ENCODE assay signal across 8 cellular contexts in the genomic region with DNA sequence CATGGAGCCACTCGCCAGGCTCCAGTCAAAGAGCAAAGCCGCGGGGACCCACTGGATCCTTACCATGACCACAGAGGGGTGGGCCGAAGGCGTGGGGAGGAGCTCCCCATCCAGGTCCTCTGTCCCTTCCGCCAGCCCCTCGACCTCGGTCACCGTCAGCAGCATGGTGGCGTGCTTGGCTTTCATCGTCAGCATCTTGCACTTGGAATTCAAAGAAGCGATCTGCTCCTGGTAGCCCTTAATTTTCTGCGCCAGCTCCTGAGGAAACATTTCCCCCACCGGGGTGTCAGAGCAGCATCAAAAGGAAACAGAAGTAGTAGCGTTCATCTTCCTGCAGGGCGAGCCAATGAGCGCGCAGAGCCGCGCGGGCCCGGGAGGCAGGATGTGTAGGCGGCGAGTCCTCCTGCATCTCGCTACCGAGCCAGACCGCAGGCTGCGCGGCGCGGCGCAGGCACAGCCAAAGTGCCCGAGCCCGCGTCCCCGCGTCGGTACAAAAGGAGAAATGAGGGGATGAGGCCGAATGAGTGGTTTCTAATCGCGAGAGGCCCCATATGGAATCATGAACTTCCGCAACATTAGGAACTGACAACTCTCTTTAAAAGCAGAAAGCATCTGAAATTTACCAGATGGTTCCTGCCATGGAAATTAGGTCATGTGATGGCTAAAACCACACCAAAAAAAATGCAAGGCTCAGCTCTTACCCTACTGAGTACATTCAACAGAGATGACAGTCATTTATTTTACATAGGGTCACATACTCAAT.
A peak's percentile ranks its signal among the peaks of the same experiment; 100 is the strongest.
DNase-seq lines count a peak whose midpoint lies in the region; ATAC-seq and TF ChIP-seq lines count a peak whose summit lies in the region.

No MANE protein-coding gene starts in this region.

- TF ChIP-seq CTCF in gastroesophageal sphincter (IDR thresholded peaks at IDR 0.05) = peak; percentile 54 to 76 (median 69)

- no peak for TF ChIP-seq EP300 in gastroesophageal sphincter (IDR thresholded peaks at IDR 0.05)

- peak overlapping the region; percentile 89 for H3K18ac ChIP-seq in neuronal stem cell (ENCODE audit: low read length)

- TF ChIP-seq POLR2A in gastroesophageal sphincter (IDR thresholded peaks at IDR 0.05) = peak in 1 of 2 donors; percentile 39

- H3K36me3 ChIP-seq in gastroesophageal sphincter (peaks cover 0 to 12% of the 10 kb centered on the region in 2 donors), neuronal stem cell (replicated peaks in 1 of 2; ENCODE audit: control insufficient read depth in 2 of 2, insufficient read depth in 2 of 2, low read length in 2 of 2) (no peaks in the 10 kb centered on the region), subcutaneous abdominal adipose tissue (ENCODE audit: control insufficient read depth in 5 of 5, insufficient read depth in 5 of 5, low read length in 5 of 5) (peaks cover 7 to 16% (median 12%) of the 10 kb centered on the region in 5 donors)

- H2AFZ ChIP-seq in neuronal stem cell (ENCODE audit: low read length) = peak overlapping the region; percentile 86

- WGBS in gastroesophageal sphincter (ENCODE audit: low coverage in 1 of 2), 2 donors = 0 to 2% methylated on average over 4 to 24 of the region's 42 CpGs
- no CpG with 5 or more reads among the region's 42 CpGs for WGBS in neuronal stem cell (ENCODE audit: extremely low coverage in 2 of 2, insufficient read length in 2 of 2, insufficient replicate concordance in 1 of 2), 2 donors

- H2AK5ac ChIP-seq in neuronal stem cell (ENCODE audit: low read depth, low read length) = no peak overlapping the region

- peak overlapping the region; percentile 73 for H3K4me3 ChIP-seq in Jurkat, Clone E6-1 (ENCODE audit: low read length)
- H3K4me3 ChIP-seq in gastroesophageal sphincter (peak overlapping the region; percentile 58 to 59), neuronal stem cell (ENCODE audit: low read length in 2 of 2) (peak overlapping the region; percentile 53 to 84), subcutaneous abdominal adipose tissue (ENCODE audit: low read depth in 1 of 5, low read length in 5 of 5) (peak overlapping the region; percentile 76 to 95 (median 78))

- peak; percentile 81 for DNase-seq in DMS79 treated with DMSO at 0.1 percent for 48 hours (lab: John Stamatoyannopoulos, UW)
- DNase-seq in Jurkat, Clone E6-1 (ENCODE audit: low read depth, low spot score) = peak; percentile 87
- DNase-seq in SIG-M5 (lab: John Stamatoyannopoulos, UW) = peak; percentile 11
- peak; percentile 56 to 82 (median 76) for DNase-seq in activated naive CD4-positive, alpha-beta T cell (lab: John Stamatoyannopoulos, UW)
- peak; percentile 76 for DNase-seq in neuronal stem cell (ENCODE audit: low spot score)

- ATAC-seq in GM21717 (IDR thresholded peaks at IDR 0.05; ENCODE audit: unreplicated experiment) (peak; percentile 91), gastroesophageal sphincter (peak; percentile 95)

- peak overlapping the region; percentile 53 for H2BK5ac ChIP-seq in neuronal stem cell (ENCODE audit: low read length)

- peak overlapping the region; percentile 88 for H3K9ac ChIP-seq in neuronal stem cell (ENCODE audit: low read depth, low read length, poor library complexity)
- peak overlapping the region in 4 of 5 donors; percentile 39 to 76 (median 65) for H3K9ac ChIP-seq in subcutaneous abdominal adipose tissue (ENCODE audit: low read length in 5 of 5)

- peak overlapping the region; percentile 86 for H3K4me2 ChIP-seq in neuronal stem cell (ENCODE audit: insufficient read depth, low read length, poor library complexity, severe bottlenecking)

- no peak overlapping the region for H2BK12ac ChIP-seq in neuronal stem cell (ENCODE audit: low read length)

- H2BK120ac ChIP-seq in neuronal stem cell (ENCODE audit: low read depth, low read length) = peak overlapping the region; percentile 93

- no peaks in the 10 kb centered on the region for H3K27me3 ChIP-seq in gastroesophageal sphincter
- H3K27me3 ChIP-seq in neuronal stem cell (ENCODE audit: control insufficient read depth in 3 of 3, insufficient read depth in 3 of 3, low read depth in 1 of 3, low read length in 3 of 3) = no peaks in the 10 kb centered on the region
- no peaks in the 10 kb centered on the region for H3K27me3 ChIP-seq in subcutaneous abdominal adipose tissue (ENCODE audit: control insufficient read depth in 5 of 5, insufficient read depth in 4 of 5, low read length in 5 of 5)

- peak overlapping the region; percentile 75 for H2BK15ac ChIP-seq in neuronal stem cell (ENCODE audit: low read length)

- H3K9me3 ChIP-seq in gastroesophageal sphincter (no peaks in the 10 kb centered on the region), neuronal stem cell (replicated peaks in 1 of 2; ENCODE audit: control insufficient read depth in 2 of 2, insufficient read depth in 1 of 2, low read depth in 1 of 2, low read length in 2 of 2) (no peaks in the 10 kb centered on the region), subcutaneous abdominal adipose tissue (ENCODE audit: control insufficient read depth in 5 of 5, low read length in 5 of 5) (no peaks in the 10 kb centered on the region)

- H4K91ac ChIP-seq in neuronal stem cell (ENCODE audit: low read depth, low read length, poor library complexity) = no peak overlapping the region

- H3K4ac ChIP-seq in neuronal stem cell (ENCODE audit: low read length) = no peak overlapping the region

- H4K8ac ChIP-seq in neuronal stem cell (ENCODE audit: low read depth, low read length) = peak overlapping the region; percentile 43

- H3K23ac ChIP-seq in neuronal stem cell (ENCODE audit: low read depth, low read length, poor library complexity) = no peak overlapping the region

- peak overlapping the region; percentile 56 for H3K14ac ChIP-seq in neuronal stem cell (ENCODE audit: low read length)

- H3K4me1 ChIP-seq in gastroesophageal sphincter (peaks cover 0 to 35% (median 3%) of the 10 kb centered on the region in 3 donors), neuronal stem cell (ENCODE audit: control insufficient read depth in 2 of 2, insufficient read depth in 1 of 2, low read depth in 1 of 2, low read length in 2 of 2) (peaks cover 2 to 5% of the 10 kb centered on the region in 2 donors), subcutaneous abdominal adipose tissue (ENCODE audit: control insufficient read depth in 5 of 5, insufficient read depth in 5 of 5, low read length in 5 of 5) (peaks cover 4 to 35% (median 27%) of the 10 kb centered on the region in 5 donors)

- no peaks in the 10 kb centered on the region for H3K79me1 ChIP-seq in neuronal stem cell (ENCODE audit: low read depth, low read length)

- H3K27ac ChIP-seq in gastroesophageal sphincter = peak overlapping the region; percentile 75 to 86 (median 84)
- H3K27ac ChIP-seq in neuronal stem cell (replicated peaks; ENCODE audit: low read length) = no peak overlapping the region
- peak overlapping the region; percentile 76 for H3K27ac ChIP-seq in subcutaneous abdominal adipose tissue (ENCODE audit: low read depth, low read length)

Comparison
In these comparisons a context has a peak if more than half of its experiments do, and no peak if none do; other contexts are left out.
1. DNase-seq: peak in every context shown above with its lines; median percentile 87 in Jurkat, Clone E6-1; 81 in DMS79 treated with DMSO at 0.1 percent for 48 hours; 76 in activated naive CD4-positive, alpha-beta T cell; 76 in neuronal stem cell; 11 in SIG-M5.